Comparison of ENCODE assay signal across 1 cellular context in the genomic region with DNA sequence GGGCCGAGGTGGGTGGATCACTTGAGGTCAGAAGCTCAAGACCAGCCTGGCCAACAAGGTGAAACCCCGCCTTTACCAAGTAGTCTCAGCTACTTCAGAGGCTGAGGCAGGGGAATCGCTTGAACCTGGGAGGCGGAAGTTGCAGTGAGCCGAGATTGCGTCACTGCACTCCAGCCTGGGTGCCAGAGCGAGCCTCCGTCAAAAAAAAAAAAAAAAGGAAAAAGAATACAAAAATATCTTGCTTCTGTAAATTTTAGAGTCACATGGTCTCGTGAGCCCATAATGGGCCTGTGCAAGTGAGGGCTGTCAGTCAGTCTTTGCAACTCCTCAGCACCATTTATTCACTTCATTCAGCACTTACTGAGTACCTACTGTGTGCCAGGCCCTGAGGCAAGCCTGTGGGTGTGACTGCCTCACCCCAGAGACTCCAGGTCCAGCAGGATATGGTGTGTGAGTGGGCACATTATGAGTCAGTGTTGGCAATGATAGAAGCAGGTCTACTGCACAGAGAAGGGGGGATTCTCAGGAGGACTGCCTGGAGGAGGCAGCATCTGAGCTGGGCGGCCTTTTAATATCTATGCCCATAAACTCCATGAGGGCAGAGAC.
TF ChIP-seq lines count a peak whose summit lies in the region.

No MANE protein-coding gene starts in this region.

TF ChIP-seq in WTC11, 78 proteins besides CTCF, POLR2A, EP300 and RAD21 (continued from another document):
- TF ChIP-seq ZNF532 (CRISPR knock-in tag; IDR thresholded peaks at IDR 0.05; ENCODE audit: borderline replicate concordance) = no peak
- no peak for TF ChIP-seq ZNF219 (CRISPR knock-in tag; IDR thresholded peaks at IDR 0.05; ENCODE audit: borderline replicate concordance)
- no peak for TF ChIP-seq AR (CRISPR knock-in tag; IDR thresholded peaks at IDR 0.05)
- TF ChIP-seq, protein P1, sequence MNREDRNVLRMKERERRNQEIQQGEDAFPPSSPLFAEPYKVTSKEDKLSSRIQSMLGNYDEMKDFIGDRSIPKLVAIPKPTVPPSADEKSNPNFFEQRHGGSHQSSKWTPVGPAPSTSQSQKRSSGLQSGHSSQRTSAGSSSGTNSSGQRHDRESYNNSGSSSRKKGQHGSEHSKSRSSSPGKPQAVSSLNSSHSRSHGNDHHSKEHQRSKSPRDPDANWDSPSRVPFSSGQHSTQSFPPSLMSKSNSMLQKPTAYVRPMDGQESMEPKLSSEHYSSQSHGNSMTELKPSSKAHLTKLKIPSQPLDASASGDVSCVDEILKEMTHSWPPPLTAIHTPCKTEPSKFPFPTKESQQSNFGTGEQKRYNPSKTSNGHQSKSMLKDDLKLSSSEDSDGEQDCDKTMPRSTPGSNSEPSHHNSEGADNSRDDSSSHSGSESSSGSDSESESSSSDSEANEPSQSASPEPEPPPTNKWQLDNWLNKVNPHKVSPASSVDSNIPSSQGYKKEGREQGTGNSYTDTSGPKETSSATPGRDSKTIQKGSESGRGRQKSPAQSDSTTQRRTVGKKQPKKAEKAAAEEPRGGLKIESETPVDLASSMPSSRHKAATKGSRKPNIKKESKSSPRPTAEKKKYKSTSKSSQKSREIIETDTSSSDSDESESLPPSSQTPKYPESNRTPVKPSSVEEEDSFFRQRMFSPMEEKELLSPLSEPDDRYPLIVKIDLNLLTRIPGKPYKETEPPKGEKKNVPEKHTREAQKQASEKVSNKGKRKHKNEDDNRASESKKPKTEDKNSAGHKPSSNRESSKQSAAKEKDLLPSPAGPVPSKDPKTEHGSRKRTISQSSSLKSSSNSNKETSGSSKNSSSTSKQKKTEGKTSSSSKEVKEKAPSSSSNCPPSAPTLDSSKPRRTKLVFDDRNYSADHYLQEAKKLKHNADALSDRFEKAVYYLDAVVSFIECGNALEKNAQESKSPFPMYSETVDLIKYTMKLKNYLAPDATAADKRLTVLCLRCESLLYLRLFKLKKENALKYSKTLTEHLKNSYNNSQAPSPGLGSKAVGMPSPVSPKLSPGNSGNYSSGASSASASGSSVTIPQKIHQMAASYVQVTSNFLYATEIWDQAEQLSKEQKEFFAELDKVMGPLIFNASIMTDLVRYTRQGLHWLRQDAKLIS (CRISPR knock-in tag; IDR thresholded peaks at IDR 0.05; ENCODE audit: borderline replicate concordance) = no peak
TF ChIP-seq in WTC11: peak in this region for 1.
